In the genomic region with DNA sequence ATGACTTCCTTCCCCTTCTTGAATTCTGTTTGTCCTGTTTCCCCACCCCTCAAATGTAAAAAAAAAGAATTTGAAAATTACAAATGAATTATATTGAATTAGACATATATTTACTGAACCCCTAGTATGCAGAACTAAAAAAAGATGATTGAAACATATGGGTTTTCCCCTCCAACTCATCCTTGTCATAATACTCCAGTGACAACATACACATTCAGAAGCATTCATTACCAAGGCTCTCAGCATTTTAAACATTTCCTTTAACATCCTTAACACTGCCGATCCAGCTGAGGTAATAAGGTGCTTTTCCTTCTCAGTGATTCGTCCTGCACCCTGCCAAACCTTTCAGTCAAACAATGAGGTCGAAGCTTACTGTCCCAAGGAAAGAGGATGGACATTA, we compare ENCODE assay signal across 19 cellular contexts. TPM values are rescaled to one million over a fixed set of nuclear protein-coding genes. Genes with fewer than 3 reads are reported as not detected.
DNase-seq lines count a peak whose midpoint lies in the region; ATAC-seq, FAIRE-seq and TF ChIP-seq lines count a peak whose summit lies in the region.
"Had no signal": no experiment of that assay in that cellular context is flagged by ENCODE, and none has a peak within 500 bp of the region (broad histone marks: within the 10 kb centered on the region; RNA-seq: fewer than 3 reads in every experiment).

No MANE protein-coding gene starts in this region.

- peak overlapping the region; percentile 13; the same call in 1 of the 2 replicates for H3K27ac ChIP-seq in OCI-LY3 (ENCODE audit: low read length)

- H3K9me3 ChIP-seq in OCI-LY3 (ENCODE audit: insufficient read depth, low read length): no peaks in the 10 kb centered on the region
- H3K9me3 ChIP-seq: BE2C, Caco-2 had no signal

- DNase-seq in CD1c-positive myeloid dendritic cell (ENCODE audit: extremely low spot score) (peak; percentile 13), GM12891 (ENCODE audit: insufficient read length, low spot score) (no peak), epithelial cell of esophagus (ENCODE audit: low read depth) (peak; percentile 21), glomerular visceral epithelial cell (ENCODE audit: extremely low spot score) (no peak), foreskin melanocyte (no peak)
- DNase-seq: ACHN; BE2C; C1 segment of cervical spinal cord; Caco-2; CD4-positive, alpha-beta T cell; H9; KG1 had no signal

- no peak for TF ChIP-seq POLR2A in GM12891 (IDR thresholded peaks at IDR 0.05; ENCODE audit: low read depth, low read length)

- no peaks in the 10 kb centered on the region for H4K20me1 ChIP-seq in OCI-LY3 (ENCODE audit: insufficient read depth, low read length)

- peak overlapping the region; percentile 65 for H3K4me2 ChIP-seq in OCI-LY3 (ENCODE audit: low read length)

- TF ChIP-seq CTCF in OCI-LY3 (IDR thresholded peaks at IDR 0.05; ENCODE audit: low read depth, low read length) (no peak), epithelial cell of esophagus (IDR thresholded peaks at IDR 0.05; ENCODE audit: insufficient read depth, low read depth, low read length, missing control alignments) (no peak)

- H3K4me3 ChIP-seq in OCI-LY3 (ENCODE audit: low read length) (peak overlapping the region; percentile 12; the same call in 1 of the 2 replicates), epithelial cell of esophagus (ENCODE audit: low read length) (no peak overlapping the region)

- H3K9ac ChIP-seq in OCI-LY3 (ENCODE audit: low read length): no peak overlapping the region

- H3K79me2 ChIP-seq in OCI-LY3 (ENCODE audit: low read length): no peaks in the 10 kb centered on the region

- H3K27me3 ChIP-seq in OCI-LY3 (ENCODE audit: low read depth, low read length): peaks cover 8% of the 10 kb centered on the region
- H3K27me3 ChIP-seq: BE2C had no signal

- H3K36me3 ChIP-seq in OCI-LY3 (replicated peaks; ENCODE audit: low read depth, low read length): no peaks in the 10 kb centered on the region
- H3K36me3 ChIP-seq: BE2C had no signal

- peak; percentile 9 for FAIRE-seq in GM12891 (lab: Jason Lieb, UNC)
- FAIRE-seq: A204.1, D721Med, G401.6, H1 had no signal

- ATAC-seq in HG03442 (IDR thresholded peaks at IDR 0.05; ENCODE audit: unreplicated experiment): no peak
- ATAC-seq in GM21447 (IDR thresholded peaks at IDR 0.05; ENCODE audit: unreplicated experiment): no peak

- H3K4me1 ChIP-seq in OCI-LY3 (ENCODE audit: low read length): peaks cover 32% of the 10 kb centered on the region
- H3K4me1 ChIP-seq: BE2C, Caco-2 had no signal

- no peak overlapping the region for H2AFZ ChIP-seq in OCI-LY3 (ENCODE audit: low read depth, low read length)

TF ChIP-seq in GM12891, 5 proteins besides CTCF, POLR2A, EP300 and RAD21:
- TF ChIP-seq TAF1 (IDR thresholded peaks at IDR 0.05; ENCODE audit: low read depth, low read length) (no peak), POU2F2 (IDR thresholded peaks at IDR 0.05; ENCODE audit: low read depth, low read length) (no peak), POLR2AphosphoS5 (IDR thresholded peaks at IDR 0.05; ENCODE audit: low read depth, low read length) (no peak), PAX5 (IDR thresholded peaks at IDR 0.05; ENCODE audit: insufficient read depth, low read length, severe bottlenecking) (no peak), SPI1 (IDR thresholded peaks at IDR 0.05; ENCODE audit: low read depth, low read length) (no peak)

RNA-seq across cellular contexts. Expression of gene DTNB, which starts 53.1 kb away (rescaled TPM):
- 43.0 TPM for polyA plus RNA-seq in GM12891 (2012; ENCODE audit: low read depth, missing spikeins)

Comparison
In these comparisons a context has a peak if more than half of its experiments do, and no peak if none do; other contexts are left out.
1. DNase-seq: peak in CD1c-positive myeloid dendritic cell (single experiment) and epithelial cell of esophagus (single experiment); none in GM12891 (single experiment), glomerular visceral epithelial cell (single experiment) and foreskin melanocyte (single experiment).